Comparison of ENCODE assay signal across 21 cellular contexts in the genomic region with DNA sequence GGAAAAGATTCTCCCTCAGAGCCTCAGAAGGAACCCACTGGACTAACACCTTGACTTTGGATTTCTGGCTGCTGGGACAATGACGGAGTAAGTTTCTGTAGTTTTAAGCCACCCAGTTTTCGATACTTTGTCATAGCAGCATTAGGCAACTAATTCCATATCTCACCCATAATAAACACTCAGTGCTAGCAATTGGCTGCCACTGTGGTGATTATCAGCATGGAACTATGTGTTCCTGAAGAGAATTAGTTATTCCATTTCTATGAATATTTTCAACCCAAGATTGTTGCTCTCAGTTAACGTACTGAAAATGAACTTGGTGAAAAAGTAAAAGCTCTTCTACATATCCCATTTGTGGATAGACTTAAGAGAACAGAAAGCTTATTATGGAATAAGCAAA.
DNase-seq lines count a peak whose midpoint lies in the region; ATAC-seq, FAIRE-seq and TF ChIP-seq lines count a peak whose summit lies in the region.
"Had no signal": no experiment of that assay in that cellular context is flagged by ENCODE, and none has a peak within 500 bp of the region (broad histone marks: within the 10 kb centered on the region; RNA-seq: fewer than 3 reads in every experiment).

No MANE protein-coding gene starts in this region.

- H3K36me3 ChIP-seq in small intestine (ENCODE audit: control insufficient read depth in 2 of 2, insufficient read depth in 2 of 2, low read length in 2 of 2) (no peaks in the 10 kb centered on the region), uterus (no peaks in the 10 kb centered on the region), tibial nerve (no peaks in the 10 kb centered on the region)
- H3K36me3 ChIP-seq: BE2C had no signal

- H3K9me3 ChIP-seq in small intestine (ENCODE audit: control insufficient read depth, low read depth), result no peaks in the 10 kb centered on the region
- no peaks in the 10 kb centered on the region for H3K9me3 ChIP-seq in uterus
- H3K9me3 ChIP-seq in tibial nerve, result no peaks in the 10 kb centered on the region
- H3K9me3 ChIP-seq: BE2C had no signal

- FAIRE-seq in D721Med (lab: Jason Lieb, UNC) (peak; percentile 29), small intestine (lab: Jason Lieb, UNC) (no peak)
- FAIRE-seq: GM12892 had no signal

- no peaks in the 10 kb centered on the region for H3K27me3 ChIP-seq in small intestine (ENCODE audit: control insufficient read depth in 2 of 2, insufficient read depth in 2 of 2, low read length in 2 of 2)
- H3K27me3 ChIP-seq in uterus, result no peaks in the 10 kb centered on the region
- H3K27me3 ChIP-seq in tibial nerve, result no peaks in the 10 kb centered on the region
- H3K27me3 ChIP-seq: BE2C had no signal

- H3K4me3 ChIP-seq in fibroblast of villous mesenchyme (ENCODE audit: low read depth, low read length), result no peak overlapping the region
- H3K4me3 ChIP-seq in small intestine (ENCODE audit: low read depth in 1 of 2, low read length in 2 of 2), result no peak overlapping the region
- no peak overlapping the region for H3K4me3 ChIP-seq in uterus
- no peak overlapping the region for H3K4me3 ChIP-seq in tibial nerve

- TF ChIP-seq EP300 in tibial nerve (IDR thresholded peaks at IDR 0.05), result no peak

- no peaks in the 10 kb centered on the region for H3K9me3 Mint-ChIP-seq in neural crest cell
- H3K9me3 Mint-ChIP-seq: CD4-positive, CD25-positive, alpha-beta regulatory T cell; CD8-positive, alpha-beta memory T cell had no signal

- DNase-seq in D721Med (ENCODE audit: insufficient read length, low spot score) (no peak), fibroblast of villous mesenchyme (ENCODE audit: low read depth) (peak; percentile 23), left ventricle myocardium superior (no peak), neural crest cell (ENCODE audit: low read depth, low spot score) (no peak), NCI-H2029 (lab: John Stamatoyannopoulos, UW) (no peak), small intestine (no peak), uterus (no peak), tibial nerve (ENCODE audit: low spot score in 2 of 2) (no peak)
- DNase-seq: BE2C; C1 segment of cervical spinal cord; CD4-positive, CD25-positive, alpha-beta regulatory T cell; CD8-positive, alpha-beta memory T cell; COR-L47; DMS79; GDM1; GOT3; H7; HFFc6 had no signal

- 70 to 89% (median 73%) methylated on average over 3 of the region's 3 CpGs for WGBS in small intestine, 3 donors
- 87 to 95% methylated on average over 3 of the region's 3 CpGs for WGBS in tibial nerve, 2 donors

- H3K4me3 Mint-ChIP-seq in neural crest cell, result no peak overlapping the region
- H3K4me3 Mint-ChIP-seq: CD4-positive, CD25-positive, alpha-beta regulatory T cell; CD8-positive, alpha-beta memory T cell; HFFc6 had no signal

- intact Hi-C loops in left ventricle myocardium superior (cut with micrococcal nuclease), result no loop called here
- intact Hi-C loops in uterus (cut with DNase I; ENCODE audit: low total_unique reads), result no loop called here

- TF ChIP-seq POLR2A in uterus (IDR thresholded peaks at IDR 0.05), result no peak
- no peak for TF ChIP-seq POLR2A in tibial nerve (IDR thresholded peaks at IDR 0.05)

- peak overlapping the region; percentile 75 for H3K27ac Mint-ChIP-seq in neural crest cell (ENCODE audit: unreplicated experiment)
- H3K27ac Mint-ChIP-seq: HFFc6 had no signal

- no peaks in the 10 kb centered on the region for H3K36me3 Mint-ChIP-seq in neural crest cell (ENCODE audit: low read depth)

- no peaks in the 10 kb centered on the region for H3K27me3 Mint-ChIP-seq in neural crest cell (ENCODE audit: low read depth)
- H3K27me3 Mint-ChIP-seq: CD4-positive, CD25-positive, alpha-beta regulatory T cell had no signal

- ATAC-seq in left ventricle myocardium superior, result peak; percentile 27
- ATAC-seq: HCT116 had no signal

- peaks cover 72% of the 10 kb centered on the region for H3K4me1 Mint-ChIP-seq in neural crest cell

- H3K27ac ChIP-seq in small intestine (ENCODE audit: low read depth in 1 of 2, low read length in 1 of 2), result no peak overlapping the region
- H3K27ac ChIP-seq in uterus, result no peak overlapping the region
- peak overlapping the region in 2 of 4 donors; percentile 20 to 47 for H3K27ac ChIP-seq in tibial nerve
- H3K27ac ChIP-seq: HL-60 had no signal

- TF ChIP-seq CTCF in D721Med (IDR thresholded peaks at IDR 0.05; ENCODE audit: insufficient read depth, missing control alignments) (no peak), fibroblast of villous mesenchyme (IDR thresholded peaks at IDR 0.05; ENCODE audit: insufficient read depth, low read depth, low read length) (no peak), neural crest cell (conservative IDR thresholded peaks at IDR 0.05) (no peak), uterus (IDR thresholded peaks at IDR 0.05) (no peak), tibial nerve (IDR thresholded peaks at IDR 0.05) (no peak)

- H3K4me1 ChIP-seq in small intestine (ENCODE audit: control insufficient read depth in 2 of 2, insufficient read depth in 1 of 2, low read depth in 1 of 2, low read length in 1 of 2), result no peaks in the 10 kb centered on the region
- no peaks in the 10 kb centered on the region for H3K4me1 ChIP-seq in uterus
- peaks cover 0 to 48% (median 2%) of the 10 kb centered on the region in 4 donors for H3K4me1 ChIP-seq in tibial nerve
